Comparison of ENCODE assay signal across 13 cellular contexts in the genomic region with DNA sequence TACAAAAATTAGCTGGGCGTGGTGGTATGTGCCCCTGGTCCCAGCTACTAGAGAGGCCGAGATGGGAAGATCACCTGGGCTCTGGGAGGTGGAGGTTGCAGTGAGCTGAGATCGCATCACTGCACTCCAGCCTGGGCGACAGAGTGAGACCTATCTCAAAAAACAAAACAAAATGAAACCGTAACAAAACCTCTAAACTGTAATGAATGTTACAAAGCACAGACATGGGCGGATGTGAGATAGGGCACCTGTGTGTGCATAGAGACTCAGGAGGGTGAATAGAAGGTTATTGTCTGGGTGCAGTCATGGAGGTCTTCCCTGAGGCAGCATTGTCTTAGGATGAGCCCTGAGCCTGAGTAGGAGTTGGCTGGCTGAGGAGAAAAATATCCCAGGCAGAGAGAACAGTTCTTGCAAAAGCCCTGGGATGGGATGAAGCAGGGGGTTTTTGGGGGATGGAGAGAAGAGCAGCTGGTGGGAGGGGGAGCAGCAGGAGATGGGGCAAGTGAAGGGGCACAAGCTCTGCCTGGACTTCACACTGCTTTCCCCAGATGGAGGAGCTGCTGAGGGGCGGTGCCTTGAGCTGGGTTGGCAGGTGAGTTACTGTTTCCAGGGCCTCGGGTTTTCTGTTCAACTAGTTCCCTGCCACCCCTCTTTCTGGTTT. TPM values are rescaled to one million over a fixed set of nuclear protein-coding genes. Genes with fewer than 3 reads are reported as not detected.
DNase-seq lines count a peak whose midpoint lies in the region; ATAC-seq, FAIRE-seq and TF ChIP-seq lines count a peak whose summit lies in the region.
"Had no signal": no experiment of that assay in that cellular context is flagged by ENCODE, and none has a peak within 500 bp of the region (broad histone marks: within the 10 kb centered on the region; RNA-seq: fewer than 3 reads in every experiment).

No MANE protein-coding gene starts in this region.

- peak overlapping the region; percentile 94 for H3K4me2 ChIP-seq in SU-DHL-6 (ENCODE audit: low read depth, low read length, poor library complexity, severe bottlenecking)

- POLR2A ChIA-PET in CD4-positive, alpha-beta T cell (lab: Charles Lee): interaction anchor here (1.3 kb wide), 1 partner anchor 15 kb away, joined by 5 read pairs; no protein-coding TSS in a partner anchor

- no peaks in the 10 kb centered on the region for H3K4me1 ChIP-seq in kidney (ENCODE audit: control insufficient read depth in 1 of 2, insufficient read depth in 1 of 2, low read depth in 1 of 2, low read length in 2 of 2)

- H3K9ac ChIP-seq in SU-DHL-6 (ENCODE audit: low read length) (peak overlapping the region; percentile 67), kidney (ENCODE audit: low read length in 2 of 2) (peak overlapping the region in 1 of 2 donors; percentile 51)

- peak overlapping the region; percentile 19 for H3K27ac Mint-ChIP-seq in CD4-positive, alpha-beta T cell
- H3K27ac Mint-ChIP-seq: activated T-helper 1 cell treated with anti-CD3 and anti-CD28 coated beads, Interleukin-12 subunit alpha, Interleukin-12 subunit beta, Interleukin-2, Interleukin-4 antibody, amounts not matched to agents 30 ng/mL and 10 ng/mL and 1 ng/mL, durations not matched to agents 14 hours and 24 hours and 36 hours had no signal

- H3K4me3 ChIP-seq in SU-DHL-6 (ENCODE audit: insufficient read depth, low read length, poor library complexity, severe bottlenecking) (peak overlapping the region; percentile 48), kidney (ENCODE audit: low read length in 2 of 2) (no peak overlapping the region)

- no peak overlapping the region for H3K4me3 Mint-ChIP-seq in CD4-positive, alpha-beta T cell
- H3K4me3 Mint-ChIP-seq: activated T-helper 1 cell treated with anti-CD3 and anti-CD28 coated beads, Interleukin-12 subunit alpha, Interleukin-12 subunit beta, Interleukin-2, Interleukin-4 antibody, amounts not matched to agents 30 ng/mL and 10 ng/mL and 1 ng/mL, durations not matched to agents 14 hours and 24 hours and 36 hours had no signal

- H3K36me3 Mint-ChIP-seq in CD4-positive, alpha-beta T cell (ENCODE audit: low read depth): peaks cover 10% of the 10 kb centered on the region

- H3K27me3 ChIP-seq in CD4-positive, alpha-beta T cell (ENCODE audit: control insufficient read depth, insufficient read depth, low read length): no peaks in the 10 kb centered on the region
- H3K27me3 ChIP-seq in SU-DHL-6 (ENCODE audit: low read length): no peaks in the 10 kb centered on the region

- H3K27ac ChIP-seq in CD4-positive, alpha-beta T cell (ENCODE audit: low read depth, low read length): no peak overlapping the region
- H3K27ac ChIP-seq in SU-DHL-6 (ENCODE audit: low read depth, low read length): peak overlapping the region; percentile 99
- H3K27ac ChIP-seq in kidney (ENCODE audit: low read depth in 2 of 2, low read length in 2 of 2): peak overlapping the region in 1 of 2 donors; percentile 32

- H3K4me1 Mint-ChIP-seq in CD4-positive, alpha-beta T cell (ENCODE audit: low read depth): peaks cover 23% of the 10 kb centered on the region

- peaks cover 89% of the 10 kb centered on the region for H3F3A ChIP-seq in SU-DHL-6 (ENCODE audit: insufficient read depth)

- CTCF ChIA-PET in CD4-positive, alpha-beta T cell (lab: Charles Lee): interaction anchor here (1.3 kb wide), 1 partner anchor 9 kb away, joined by 6 read pairs; no protein-coding TSS in a partner anchor

- intact Hi-C loops in CD4-positive, alpha-beta T cell (cut with DNase I, micrococcal nuclease): no loop called here
- intact Hi-C loops in kidney (cut with DNase I): loop anchor here (10.0 kb wide), 1 partner anchor 125 kb away; no protein-coding TSS in a partner anchor

- no peaks in the 10 kb centered on the region for H3K27me3 Mint-ChIP-seq in CD4-positive, alpha-beta T cell

- no peak for ATAC-seq in CD4-positive, alpha-beta T cell (ENCODE audit: poor library complexity)
- ATAC-seq in GM18870 (IDR thresholded peaks at IDR 0.05; ENCODE audit: unreplicated experiment) (peak; percentile 55), HG02642 (IDR thresholded peaks at IDR 0.05; ENCODE audit: poor library complexity, unreplicated experiment) (peak; percentile 29), GM21367 (IDR thresholded peaks at IDR 0.05; ENCODE audit: unreplicated experiment) (no peak), HG03135 (IDR thresholded peaks at IDR 0.05; ENCODE audit: unreplicated experiment) (no peak)

- no peak for FAIRE-seq in kidney (lab: Jason Lieb, UNC)
- FAIRE-seq: colon, frontal cortex had no signal

- no peak for DNase-seq in CD4-positive, alpha-beta T cell
- no peak for DNase-seq in kidney
- no peak for DNase-seq in NCI-H2081 (lab: John Stamatoyannopoulos, UW)
- DNase-seq: NCI-H1105, OCI-M1 had no signal

- no peak for TF ChIP-seq CTCF in CD4-positive, alpha-beta T cell (IDR thresholded peaks at IDR 0.05)
- no peak for TF ChIP-seq CTCF in SU-DHL-6 (IDR thresholded peaks at IDR 0.05; ENCODE audit: insufficient read depth, low read length, poor library complexity, severe bottlenecking)
- TF ChIP-seq CTCF in kidney (IDR thresholded peaks at IDR 0.05; ENCODE audit: borderline replicate concordance, extremely low read depth, insufficient read depth): no peak

- no peaks in the 10 kb centered on the region for H4K20me1 ChIP-seq in SU-DHL-6 (ENCODE audit: low read depth, low read length)

- H3K9me3 ChIP-seq in CD4-positive, alpha-beta T cell (ENCODE audit: control insufficient read depth, low read length): no peaks in the 10 kb centered on the region
- no peaks in the 10 kb centered on the region for H3K9me3 ChIP-seq in SU-DHL-6 (ENCODE audit: insufficient read depth, low read length)
- no peaks in the 10 kb centered on the region for H3K9me3 ChIP-seq in kidney (ENCODE audit: control insufficient read depth in 1 of 2, low read length in 2 of 2)

- no peak overlapping the region for H2AFZ ChIP-seq in SU-DHL-6 (ENCODE audit: low read depth, low read length, severe bottlenecking)

- no peaks in the 10 kb centered on the region for H3K9me2 ChIP-seq in SU-DHL-6 (replicated peaks; ENCODE audit: insufficient read depth, low read length)

- peaks cover 76% of the 10 kb centered on the region for H3K79me2 ChIP-seq in SU-DHL-6 (ENCODE audit: insufficient read depth, low read length)

- no peaks in the 10 kb centered on the region for H3K9me3 Mint-ChIP-seq in CD4-positive, alpha-beta T cell
- H3K9me3 Mint-ChIP-seq: activated T-helper 1 cell treated with anti-CD3 and anti-CD28 coated beads, Interleukin-12 subunit alpha, Interleukin-12 subunit beta, Interleukin-2, Interleukin-4 antibody, amounts not matched to agents 30 ng/mL and 10 ng/mL and 1 ng/mL, durations not matched to agents 14 hours and 24 hours and 36 hours had no signal

- H3K36me3 ChIP-seq in SU-DHL-6 (ENCODE audit: low read length) (no peaks in the 10 kb centered on the region; the same call in 1 of the 2 replicates), kidney (ENCODE audit: control insufficient read depth in 1 of 2, insufficient read depth in 2 of 2, low read length in 2 of 2) (no peaks in the 10 kb centered on the region)

RNA-seq across cellular contexts. Expression of gene BCAS4, which starts 5.2 kb away (rescaled TPM):
- 10 to 100 TPM; 19.0 to 20.9 TPM for total RNA-seq in CD4-positive, alpha-beta T cell
- total RNA-seq in kidney: 10.6 TPM
- polyA plus RNA-seq in kidney (ENCODE audit: insufficient read depth, low read depth, low replicate concordance): 17.1 TPM

Comparison
In these comparisons a context has a peak if more than half of its experiments do, and no peak if none do; other contexts are left out.
1. ATAC-seq: peak in GM18870 (single experiment) and HG02642 (single experiment); none in CD4-positive, alpha-beta T cell (single experiment), GM21367 (single experiment) and HG03135 (single experiment).